In the genomic region with DNA sequence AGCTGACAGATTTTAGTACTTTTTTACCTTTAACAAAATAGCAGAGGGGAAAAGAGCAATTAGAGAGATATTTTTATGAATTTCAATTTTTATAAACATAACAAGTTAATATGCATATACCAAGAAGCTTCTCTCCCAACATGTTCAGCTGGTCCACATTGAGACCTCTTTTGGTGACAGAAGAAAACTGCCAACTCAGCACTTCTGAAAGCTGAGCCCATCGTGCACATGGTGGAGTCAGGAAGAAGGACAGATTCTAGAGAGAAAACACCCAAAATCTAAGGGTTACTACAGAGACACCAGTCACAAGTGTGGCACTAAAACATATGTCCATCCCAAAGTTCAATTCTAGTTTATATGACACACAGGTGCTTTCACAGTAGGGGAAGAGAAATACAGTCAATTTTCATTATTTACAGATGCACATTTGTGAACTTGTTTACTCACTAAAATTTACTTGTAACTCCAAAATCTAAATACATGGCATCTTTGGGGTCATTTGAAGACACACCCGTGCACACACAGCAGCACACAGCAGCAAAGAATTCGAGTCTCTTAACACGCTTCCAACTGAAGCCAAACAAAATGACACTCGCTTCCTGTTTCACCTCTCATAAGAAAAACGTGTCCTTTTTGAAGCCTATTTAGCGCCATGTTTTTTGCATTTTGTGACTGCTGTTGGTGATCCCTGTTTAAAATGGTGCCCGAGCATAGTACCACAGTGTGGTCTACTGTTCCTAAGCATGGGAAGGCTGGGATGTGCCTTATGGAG, we compare ENCODE assay signal across 24 cellular contexts. TPM values are rescaled to one million over a fixed set of nuclear protein-coding genes. Genes with fewer than 3 reads are reported as not detected.
DNase-seq lines count a peak whose midpoint lies in the region; ATAC-seq, FAIRE-seq and TF ChIP-seq lines count a peak whose summit lies in the region.
"Had no signal": no experiment of that assay in that cellular context is flagged by ENCODE, and none has a peak within 500 bp of the region (broad histone marks: within the 10 kb centered on the region; RNA-seq: fewer than 3 reads in every experiment).

No MANE protein-coding gene starts in this region.

- H3K27me3 Mint-ChIP-seq in activated CD4-positive, alpha-beta T cell treated with anti-CD3 and anti-CD28 coated beads for 36 hours = no peaks in the 10 kb centered on the region
- H3K27me3 Mint-ChIP-seq in CD4-positive, alpha-beta memory T cell = no peaks in the 10 kb centered on the region
- no peaks in the 10 kb centered on the region for H3K27me3 Mint-ChIP-seq in activated B cell treated with CpG ODN at 0.5 μM for 24 hours
- H3K27me3 Mint-ChIP-seq: brain had no signal

- H3K9me3 Mint-ChIP-seq in activated CD4-positive, alpha-beta T cell treated with anti-CD3 and anti-CD28 coated beads for 36 hours (ENCODE audit: low read depth) = no peaks in the 10 kb centered on the region
- peaks cover 0 to 4% (median 0%) of the 10 kb centered on the region in 8 donors for H3K9me3 Mint-ChIP-seq in CD4-positive, alpha-beta memory T cell
- H3K9me3 Mint-ChIP-seq in activated B cell treated with CpG ODN at 0.5 μM for 24 hours = no peaks in the 10 kb centered on the region

- no peak overlapping the region for H3K14ac ChIP-seq in H1 (ENCODE audit: insufficient read length)

- no peak for ATAC-seq in activated CD4-positive, alpha-beta T cell treated with anti-CD3 and anti-CD28 coated beads for 36 hours
- no peak for ATAC-seq in activated B cell treated with CpG ODN at 0.5 μM for 24 hours (ENCODE audit: low read depth)
- ATAC-seq in GM18867 (IDR thresholded peaks at IDR 0.05; ENCODE audit: unreplicated experiment) = no peak
- no peak for ATAC-seq in left lobe of liver
- ATAC-seq: left lung had no signal

- H2AFZ ChIP-seq in H1 (ENCODE audit: low read length) = no peak overlapping the region

- no peaks in the 10 kb centered on the region for H3K23me2 ChIP-seq in H1 (ENCODE audit: low read depth, low read length)

- peaks cover 12% of the 10 kb centered on the region for H3K4me1 ChIP-seq in CD4-positive, alpha-beta memory T cell (ENCODE audit: insufficient read depth, low read length)
- no peaks in the 10 kb centered on the region for H3K4me1 ChIP-seq in H1 (replicated peaks in 1 of 4; ENCODE audit: control insufficient read depth in 3 of 4, insufficient read depth in 4 of 4, low read length in 3 of 4)

- no peak overlapping the region for H2BK120ac ChIP-seq in H1 (replicated peaks; ENCODE audit: low read depth, low read length)

- no peak for TF ChIP-seq EP300 in H1 (IDR thresholded peaks at IDR 0.05; ENCODE audit: borderline replicate concordance in 1 of 2, low read depth in 2 of 2, low read length in 2 of 2)

- H4K20me1 ChIP-seq in H1 (replicated peaks in 1 of 2; ENCODE audit: control insufficient read depth in 1 of 2, insufficient read depth in 2 of 2, low read length in 2 of 2) = peaks cover 0 to 4% of the 10 kb centered on the region in 2 experiments

- no peaks in the 10 kb centered on the region for H3K27me3 ChIP-seq in CD4-positive, alpha-beta memory T cell (ENCODE audit: insufficient read depth, low read length)
- no peaks in the 10 kb centered on the region for H3K27me3 ChIP-seq in H1 (replicated peaks in 1 of 4; ENCODE audit: control insufficient read depth in 3 of 4, extremely low read depth in 1 of 4, insufficient read depth in 3 of 4, low read length in 3 of 4)
- H3K27me3 ChIP-seq: BLaER1 treated with 17β-estradiol and CSF1 and Interleukin-3, amounts not matched to agents 10 nM and 100 nM; left lung; spleen had no signal

- no peak overlapping the region for H3K56ac ChIP-seq in H1 (replicated peaks; ENCODE audit: insufficient read length, low read depth, low read length)

- H4K91ac ChIP-seq in H1 (replicated peaks; ENCODE audit: insufficient read length, low read length) = no peak overlapping the region

- H2BK12ac ChIP-seq in H1 (ENCODE audit: low read depth, low read length) = no peak overlapping the region

- TF ChIP-seq RAD21 in H1 (IDR thresholded peaks at IDR 0.05 in 1 of 2, conservative IDR thresholded peaks at IDR 0.05 in 1 of 2; ENCODE audit: low read depth in 2 of 2, low read length in 2 of 2) = no peak

- H3K79me1 ChIP-seq in H1 (ENCODE audit: low read depth, low read length) = no peaks in the 10 kb centered on the region

- H3K18ac ChIP-seq in H1 (ENCODE audit: extremely low read depth, low read length) = no peak overlapping the region

- no peaks in the 10 kb centered on the region for H3K9me3 ChIP-seq in CD4-positive, alpha-beta memory T cell (ENCODE audit: control insufficient read depth in 1 of 2, low read length in 2 of 2)
- no peaks in the 10 kb centered on the region for H3K9me3 ChIP-seq in H1 (ENCODE audit: insufficient read depth in 2 of 2, low read depth in 1 of 2, low read length in 1 of 2)
- H3K9me3 ChIP-seq: left lung, spleen had no signal

- H3K27ac ChIP-seq in CD4-positive, alpha-beta memory T cell (ENCODE audit: low read depth, low read length) = no peak overlapping the region
- no peak overlapping the region for H3K27ac ChIP-seq in H1 (ENCODE audit: low read depth, low read length)
- H3K27ac ChIP-seq: left lung, RWPE1 had no signal

- TF ChIP-seq CTCF in activated B cell treated with CpG ODN at 0.5 μM for 24 hours (IDR thresholded peaks at IDR 0.05) = no peak
- no peak for TF ChIP-seq CTCF in H1 (IDR thresholded peaks at IDR 0.05; ENCODE audit: control extremely low read depth in 1 of 3, insufficient read depth in 1 of 3, low read depth in 1 of 3, low read length in 3 of 3)

- no peak overlapping the region for H3K23ac ChIP-seq in H1 (ENCODE audit: insufficient read length)

- no peak overlapping the region for H3K9ac ChIP-seq in H1 (replicated peaks in 1 of 4; ENCODE audit: extremely low read depth in 1 of 4, low read depth in 3 of 4, low read length in 3 of 4)

- H2BK5ac ChIP-seq in H1 (ENCODE audit: low read depth, low read length) = no peak overlapping the region

- no peak overlapping the region for H3K4me3 ChIP-seq in CD4-positive, alpha-beta memory T cell (ENCODE audit: low read length in 2 of 2)
- H3K4me3 ChIP-seq in H1 (ENCODE audit: extremely low read depth in 1 of 4, insufficient read depth in 2 of 4, low read depth in 3 of 4, low read length in 4 of 4) = no peak overlapping the region
- H3K4me3 ChIP-seq: BLaER1 treated with 17β-estradiol and CSF1 and Interleukin-3, amounts not matched to agents 10 nM and 100 nM; left lung; spleen had no signal

- peaks cover 78% of the 10 kb centered on the region for H3K4me1 Mint-ChIP-seq in activated CD4-positive, alpha-beta T cell treated with anti-CD3 and anti-CD28 coated beads for 36 hours
- peaks cover 21 to 38% (median 29%) of the 10 kb centered on the region in 4 donors for H3K4me1 Mint-ChIP-seq in CD4-positive, alpha-beta memory T cell
- peaks cover 20% of the 10 kb centered on the region for H3K4me1 Mint-ChIP-seq in activated B cell treated with CpG ODN at 0.5 μM for 24 hours

- H3K79me2 ChIP-seq in H1 (ENCODE audit: control insufficient read depth in 1 of 2, insufficient read depth in 2 of 2, low read length in 2 of 2) = no peaks in the 10 kb centered on the region

- intact Hi-C loops in activated CD4-positive, alpha-beta T cell treated with anti-CD3 and anti-CD28 coated beads for 36 hours (cut with DNase I, micrococcal nuclease) = no loop called here
- intact Hi-C loops in CD4-positive, alpha-beta memory T cell (cut with micrococcal nuclease) = loop anchor here (2.0 kb wide), 1 partner anchor 14 kb away; no protein-coding TSS in a partner anchor
- intact Hi-C loops in activated B cell treated with CpG ODN at 0.5 μM for 24 hours (cut with micrococcal nuclease) = no loop called here

- peak overlapping the region; percentile 78 for H3K27ac Mint-ChIP-seq in activated CD4-positive, alpha-beta T cell treated with anti-CD3 and anti-CD28 coated beads for 36 hours
- peak overlapping the region; percentile 61 to 81 (median 73) for H3K27ac Mint-ChIP-seq in CD4-positive, alpha-beta memory T cell
- peak overlapping the region; percentile 32 for H3K27ac Mint-ChIP-seq in activated B cell treated with CpG ODN at 0.5 μM for 24 hours
- H3K27ac Mint-ChIP-seq: brain had no signal

- no peak for FAIRE-seq in H1 (lab: Jason Lieb, UNC)
- FAIRE-seq: A204.1, colon, G401.6 had no signal

- no peak overlapping the region for H2AK5ac ChIP-seq in H1 (ENCODE audit: low read depth, low read length)

- H3K4me3 Mint-ChIP-seq in activated CD4-positive, alpha-beta T cell treated with anti-CD3 and anti-CD28 coated beads for 36 hours = no peak overlapping the region
- H3K4me3 Mint-ChIP-seq in CD4-positive, alpha-beta memory T cell = no peak overlapping the region
- H3K4me3 Mint-ChIP-seq in activated B cell treated with CpG ODN at 0.5 μM for 24 hours = no peak overlapping the region
- H3K4me3 Mint-ChIP-seq: brain had no signal

- no peak for TF ChIP-seq POLR2A in H1 (IDR thresholded peaks at IDR 0.05; ENCODE audit: control extremely low read depth in 1 of 2, low read depth in 2 of 2, low read length in 2 of 2)

- H4K5ac ChIP-seq in H1 (ENCODE audit: insufficient read length, low read depth, low read length) = no peak overlapping the region

- CTCF ChIA-PET in activated CD4-positive, alpha-beta T cell treated with anti-CD3 and anti-CD28 coated beads for 36 hours (lab: Charles Lee) = interaction anchor here (0.7 to 1.8 kb wide), 5 partner anchors 8 to 22 kb away, joined by 3 to 4 read pairs (median 3); no protein-coding TSS in a partner anchor
- CTCF ChIA-PET in CD4-positive, alpha-beta memory T cell (lab: Charles Lee; ENCODE audit: partially characterized antibody) = interaction anchor here (1.6 kb wide), 1 partner anchor 133 kb away, joined by 4 read pairs; no protein-coding TSS in a partner anchor
- CTCF ChIA-PET in activated B cell treated with CpG ODN at 0.5 μM for 24 hours (lab: Charles Lee) = interaction anchor here (1.1 kb wide), 1 partner anchor 132 kb away, joined by 3 read pairs; no protein-coding TSS in a partner anchor
- CTCF ChIA-PET in H1 (lab: Charles Lee; ENCODE audit: partially characterized antibody) = interaction anchor here (1.3 to 1.8 kb wide), 2 partner anchors 132 to 201 kb away, joined by 3 to 4 read pairs; no protein-coding TSS in a partner anchor

- POLR2A ChIA-PET in activated CD4-positive, alpha-beta T cell treated with anti-CD3 and anti-CD28 coated beads for 36 hours (lab: Charles Lee) = interaction anchor here (0.6 kb wide), 1 partner anchor 116 kb away, joined by 4 read pairs; no protein-coding TSS in a partner anchor
- POLR2A ChIA-PET in CD4-positive, alpha-beta memory T cell (lab: Charles Lee; ENCODE audit: partially characterized antibody) = interaction anchor here (1.0 to 1.4 kb wide), 2 partner anchors 31 to 59 kb away, joined by 3 to 6 read pairs; partner anchors contain the start of gene STAT1
- POLR2A ChIA-PET in activated B cell treated with CpG ODN at 0.5 μM for 24 hours (lab: Charles Lee) (interaction anchor here (0.7 kb wide), 1 partner anchor 38 kb away, joined by 4 read pairs; no protein-coding TSS in a partner anchor), H1 (lab: Charles Lee; ENCODE audit: partially characterized antibody) (interaction anchor here (0.7 kb wide), 1 partner anchor 19 kb away, joined by 3 read pairs; no protein-coding TSS in a partner anchor)

- H2BK20ac ChIP-seq in H1 (ENCODE audit: low read length) = no peak overlapping the region

- no peak for DNase-seq in activated CD4-positive, alpha-beta T cell treated with anti-CD3 and anti-CD28 coated beads for 36 hours
- DNase-seq in activated CD4-positive, alpha-beta T cell treated with anti-CD3 and anti-CD28 coated beads for 1 hour = no peak
- DNase-seq in CD4-positive, alpha-beta memory T cell = no peak
- DNase-seq in activated B cell treated with CpG ODN at 0.5 μM for 24 hours (no peak), H1 (ENCODE audit: low read depth in 1 of 2, low spot score in 2 of 2) (no peak), NCI-H510A (lab: John Stamatoyannopoulos, UW) (no peak), left lobe of liver (ENCODE audit: low spot score) (no peak)
- DNase-seq: activated effector memory CD4-positive, alpha-beta T cell treated with anti-CD3 and anti-CD28 coated beads, Interleukin-2, amount 50 U/mL, for 16 hours; DMS 273 treated with DMSO at 0.1 percent for 48 hours; KG1; left lung; NCI-H1930; NCI-H446; NK-92 treated with Interleukin-12 subunit alpha and Interleukin-12 subunit beta, amount 100 ng/mL, for 24 hours; nucleus accumbens; spleen; stimulated activated CD4-positive, alpha-beta T cell treated with anti-CD3 and anti-CD28 coated beads, Interleukin-4, amount 100 ng/mL, for 4 hours had no signal

- WGBS in H1 (ENCODE audit: extremely low coverage in 1 of 2, insufficient coverage in 1 of 2, insufficient read length in 1 of 2, insufficient replicate concordance in 2 of 2, low coverage in 1 of 2, low lambda C conversion rate in 2 of 2, missing lambda C conversion rate in 1 of 2), 2 experiments = 91% methylated on average over 8 of the region's 8 CpGs; no CpG with 5 or more reads in 1 of the 2 experiments

- no peak overlapping the region for H3K4me2 ChIP-seq in H1 (ENCODE audit: insufficient read depth in 1 of 2, low read depth in 2 of 2, low read length in 2 of 2)

- peaks cover 94% of the 10 kb centered on the region for H3K36me3 Mint-ChIP-seq in activated CD4-positive, alpha-beta T cell treated with anti-CD3 and anti-CD28 coated beads for 36 hours (ENCODE audit: low read depth)
- peaks cover 94 to 96% of the 10 kb centered on the region in 2 donors for H3K36me3 Mint-ChIP-seq in CD4-positive, alpha-beta memory T cell
- peaks cover 96% of the 10 kb centered on the region for H3K36me3 Mint-ChIP-seq in activated B cell treated with CpG ODN at 0.5 μM for 24 hours (ENCODE audit: low read depth)

- peaks cover 99% of the 10 kb centered on the region for H3K36me3 ChIP-seq in CD4-positive, alpha-beta memory T cell (ENCODE audit: insufficient read depth, low read length)
- H3K36me3 ChIP-seq in H1 (ENCODE audit: control insufficient read depth in 2 of 4, insufficient read depth in 4 of 4, low read length in 3 of 4) = peaks cover 27 to 84% (median 66%) of the 10 kb centered on the region in 4 experiments

- no peak overlapping the region for H2BK15ac ChIP-seq in H1 (ENCODE audit: low read length)

- no peak overlapping the region for H3K4ac ChIP-seq in H1 (replicated peaks; ENCODE audit: insufficient read length, low read depth, low read length)

- no peak overlapping the region for H4K8ac ChIP-seq in H1 (ENCODE audit: extremely low read depth, insufficient read depth, low read length)

RNA-seq across cellular contexts. Expression of gene STAT1, which starts 31.5 kb away (rescaled TPM):
- 100 to 1,000 TPM; 317 to 343 TPM for total RNA-seq in activated CD4-positive, alpha-beta T cell treated with anti-CD3 and anti-CD28 coated beads for 36 hours
- total RNA-seq in CD4-positive, alpha-beta memory T cell = 100 to 1,000 TPM; 130 TPM
- 100 to 1,000 TPM; 221 to 230 TPM for polyA plus RNA-seq in CD4-positive, alpha-beta memory T cell
- total RNA-seq in activated B cell treated with CpG ODN at 0.5 μM for 24 hours = 71.2 and 85.1 TPM in 2 replicates
- 43.0 and 43.8 TPM in 2 replicates for total RNA-seq in H1 (2021; fragmentation: NEBNext Ultra II Directional; extraction: Animal tissue kit (Norgen Biotek cat#: 25700))
- 18.1 and 20.3 TPM in 2 replicates for polyA plus RNA-seq in H1 (2011; rRNA removed)
- polyA plus RNA-seq in H1 (2011; cell fraction: cytosol; rRNA removed) = 26.1 TPM
- polyA plus RNA-seq in H1 (2011; cell fraction: nucleus; rRNA removed) = 32.2 TPM
- polyA plus RNA-seq in H1 (2012, experiment 1 of 2) = 28.1 to 40.2 TPM (median 34.1 TPM) in 4 replicates
- polyA plus RNA-seq in H1 (2012, experiment 2 of 2) = 2.6 TPM
- 29.0 TPM for polyA plus RNA-seq in H1 (2013, experiment 1 of 2)
- polyA plus RNA-seq in H1 (2013, experiment 2 of 2) = 28.0 TPM
- 52.6 and 71.4 TPM in 2 replicates for polyA minus RNA-seq in H1 (2011; rRNA and poly(A)+ RNA removed)
- 33.2 TPM for polyA minus RNA-seq in H1 (2011; cell fraction: cytosol; rRNA and poly(A)+ RNA removed)
- polyA minus RNA-seq in H1 (2011; cell fraction: nucleus; rRNA and poly(A)+ RNA removed) = 57.0 TPM
- 26.1 TPM for total RNA-seq in left lobe of liver
